1 cellular context compared by ENCODE assay signal in the genomic region with DNA sequence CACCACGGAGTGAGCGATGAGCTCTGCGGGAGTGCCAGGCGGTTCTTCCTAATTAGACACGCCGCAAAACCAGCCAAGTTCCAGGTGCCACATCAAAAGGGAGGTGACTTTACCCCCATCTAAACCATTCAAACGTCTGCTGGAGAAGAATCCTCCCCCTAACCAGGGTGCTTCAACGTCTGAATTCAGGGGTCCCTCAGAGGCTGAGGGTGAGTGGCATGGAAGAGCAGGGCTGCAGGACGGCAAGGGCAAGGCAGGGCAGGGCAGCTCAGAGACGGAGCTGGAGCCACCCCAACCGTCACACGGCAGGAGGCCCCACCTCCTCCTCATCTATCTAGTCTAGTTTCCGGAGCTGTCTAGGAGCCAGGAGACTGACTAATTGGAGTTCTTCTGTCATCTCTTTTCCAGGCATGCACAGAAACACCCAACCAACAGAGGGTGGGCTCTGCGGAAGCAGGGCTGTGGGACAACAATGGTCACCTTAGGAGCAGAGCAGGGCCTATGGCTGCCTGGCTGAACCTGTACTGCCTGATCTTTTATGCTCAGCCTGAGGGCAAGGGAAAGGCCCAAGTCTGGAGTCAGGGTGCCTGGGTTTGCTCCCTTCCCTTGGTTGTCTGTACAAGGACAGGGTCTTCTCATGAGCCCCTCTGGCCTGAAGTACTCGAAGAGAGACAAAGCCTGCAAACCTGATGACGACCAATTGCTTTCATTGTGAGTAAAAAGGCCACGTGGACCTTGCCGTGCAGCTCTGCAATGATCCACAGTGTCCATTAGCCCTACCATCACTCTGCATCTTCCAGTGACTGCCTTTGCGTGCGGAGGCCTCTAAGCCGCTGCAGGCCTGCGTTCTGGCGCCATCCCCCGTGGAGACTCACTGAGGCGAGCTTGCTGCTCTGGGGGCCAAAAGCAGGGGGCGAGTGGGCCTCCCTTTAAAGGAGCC.
A peak's percentile ranks its signal among the peaks of the same experiment; 100 is the strongest.
TF ChIP-seq lines count a peak whose summit lies in the region.

No MANE protein-coding gene starts in this region.

TF ChIP-seq in K562, 482 proteins besides CTCF, POLR2A, EP300 and RAD21 (continued from another document and continues in another):
- TF ChIP-seq, protein P1, sequence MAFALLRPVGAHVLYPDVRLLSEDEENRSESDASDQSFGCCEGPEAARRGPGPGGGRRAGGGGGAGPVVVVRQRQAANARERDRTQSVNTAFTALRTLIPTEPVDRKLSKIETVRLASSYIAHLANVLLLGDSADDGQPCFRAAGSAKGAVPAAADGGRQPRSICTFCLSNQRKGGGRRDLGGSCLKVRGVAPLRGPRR (CRISPR knock-in tag; IDR thresholded peaks at IDR 0.05) = no peak
- no peak for TF ChIP-seq SP1 (CRISPR knock-in tag; IDR thresholded peaks at IDR 0.05)
- TF ChIP-seq ZNF133 (CRISPR knock-in tag; IDR thresholded peaks at IDR 0.05) = no peak
- no peak for TF ChIP-seq TBL1XR1 (IDR thresholded peaks at IDR 0.05; ENCODE audit: low read length in 2 of 2)
- no peak for TF ChIP-seq KLF13 (tag; IDR thresholded peaks at IDR 0.05; ENCODE audit: borderline replicate concordance, low read depth)
- no peak for TF ChIP-seq NFE2L1 (tag; IDR thresholded peaks at IDR 0.05; ENCODE audit: borderline replicate concordance, low read depth)
- TF ChIP-seq GATAD2A (IDR thresholded peaks at IDR 0.05) = no peak
- peak; percentile 38 for TF ChIP-seq NFIC (IDR thresholded peaks at IDR 0.05)
- no peak for TF ChIP-seq NCOA2 (IDR thresholded peaks at IDR 0.05; ENCODE audit: partially characterized antibody in 2 of 2)
- TF ChIP-seq TRIM24 (IDR thresholded peaks at IDR 0.05) = no peak
- TF ChIP-seq MED1 (CRISPR knock-in tag; IDR thresholded peaks at IDR 0.05; ENCODE audit: borderline replicate concordance) = no peak
- peak; percentile 30; the same call in 1 of the 2 replicates for TF ChIP-seq DPF2 (IDR thresholded peaks at IDR 0.05)
- TF ChIP-seq, protein P2, sequence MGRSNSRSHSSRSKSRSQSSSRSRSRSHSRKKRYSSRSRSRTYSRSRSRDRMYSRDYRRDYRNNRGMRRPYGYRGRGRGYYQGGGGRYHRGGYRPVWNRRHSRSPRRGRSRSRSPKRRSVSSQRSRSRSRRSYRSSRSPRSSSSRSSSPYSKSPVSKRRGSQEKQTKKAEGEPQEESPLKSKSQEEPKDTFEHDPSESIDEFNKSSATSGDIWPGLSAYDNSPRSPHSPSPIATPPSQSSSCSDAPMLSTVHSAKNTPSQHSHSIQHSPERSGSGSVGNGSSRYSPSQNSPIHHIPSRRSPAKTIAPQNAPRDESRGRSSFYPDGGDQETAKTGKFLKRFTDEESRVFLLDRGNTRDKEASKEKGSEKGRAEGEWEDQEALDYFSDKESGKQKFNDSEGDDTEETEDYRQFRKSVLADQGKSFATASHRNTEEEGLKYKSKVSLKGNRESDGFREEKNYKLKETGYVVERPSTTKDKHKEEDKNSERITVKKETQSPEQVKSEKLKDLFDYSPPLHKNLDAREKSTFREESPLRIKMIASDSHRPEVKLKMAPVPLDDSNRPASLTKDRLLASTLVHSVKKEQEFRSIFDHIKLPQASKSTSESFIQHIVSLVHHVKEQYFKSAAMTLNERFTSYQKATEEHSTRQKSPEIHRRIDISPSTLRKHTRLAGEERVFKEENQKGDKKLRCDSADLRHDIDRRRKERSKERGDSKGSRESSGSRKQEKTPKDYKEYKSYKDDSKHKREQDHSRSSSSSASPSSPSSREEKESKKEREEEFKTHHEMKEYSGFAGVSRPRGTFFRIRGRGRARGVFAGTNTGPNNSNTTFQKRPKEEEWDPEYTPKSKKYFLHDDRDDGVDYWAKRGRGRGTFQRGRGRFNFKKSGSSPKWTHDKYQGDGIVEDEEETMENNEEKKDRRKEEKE (IDR thresholded peaks at IDR 0.05; ENCODE audit: borderline replicate concordance in 1 of 2, control insufficient read depth in 1 of 2, low read depth in 2 of 2, low read length in 1 of 2) = no peak
- no peak for TF ChIP-seq FOXM1 (IDR thresholded peaks at IDR 0.05; ENCODE audit: low read depth)
- no peak for TF ChIP-seq FOXM1 (CRISPR knock-in tag; IDR thresholded peaks at IDR 0.05; ENCODE audit: low read depth)
- TF ChIP-seq SREBF1 (IDR thresholded peaks at IDR 0.05; ENCODE audit: borderline replicate concordance, low read depth, low read length) = no peak
- no peak for TF ChIP-seq EHMT2 (IDR thresholded peaks at IDR 0.05)
- TF ChIP-seq ZNF263 (CRISPR knock-in tag; IDR thresholded peaks at IDR 0.05; ENCODE audit: borderline replicate concordance) = no peak
- TF ChIP-seq, protein P3, sequence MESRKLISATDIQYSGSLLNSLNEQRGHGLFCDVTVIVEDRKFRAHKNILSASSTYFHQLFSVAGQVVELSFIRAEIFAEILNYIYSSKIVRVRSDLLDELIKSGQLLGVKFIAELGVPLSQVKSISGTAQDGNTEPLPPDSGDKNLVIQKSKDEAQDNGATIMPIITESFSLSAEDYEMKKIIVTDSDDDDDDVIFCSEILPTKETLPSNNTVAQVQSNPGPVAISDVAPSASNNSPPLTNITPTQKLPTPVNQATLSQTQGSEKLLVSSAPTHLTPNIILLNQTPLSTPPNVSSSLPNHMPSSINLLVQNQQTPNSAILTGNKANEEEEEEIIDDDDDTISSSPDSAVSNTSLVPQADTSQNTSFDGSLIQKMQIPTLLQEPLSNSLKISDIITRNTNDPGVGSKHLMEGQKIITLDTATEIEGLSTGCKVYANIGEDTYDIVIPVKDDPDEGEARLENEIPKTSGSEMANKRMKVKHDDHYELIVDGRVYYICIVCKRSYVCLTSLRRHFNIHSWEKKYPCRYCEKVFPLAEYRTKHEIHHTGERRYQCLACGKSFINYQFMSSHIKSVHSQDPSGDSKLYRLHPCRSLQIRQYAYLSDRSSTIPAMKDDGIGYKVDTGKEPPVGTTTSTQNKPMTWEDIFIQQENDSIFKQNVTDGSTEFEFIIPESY (CRISPR knock-in tag; IDR thresholded peaks at IDR 0.05) = peak; percentile 54; the same call in 1 of the 2 replicates
- no peak for TF ChIP-seq EP400 (IDR thresholded peaks at IDR 0.05)
- TF ChIP-seq, protein P4, sequence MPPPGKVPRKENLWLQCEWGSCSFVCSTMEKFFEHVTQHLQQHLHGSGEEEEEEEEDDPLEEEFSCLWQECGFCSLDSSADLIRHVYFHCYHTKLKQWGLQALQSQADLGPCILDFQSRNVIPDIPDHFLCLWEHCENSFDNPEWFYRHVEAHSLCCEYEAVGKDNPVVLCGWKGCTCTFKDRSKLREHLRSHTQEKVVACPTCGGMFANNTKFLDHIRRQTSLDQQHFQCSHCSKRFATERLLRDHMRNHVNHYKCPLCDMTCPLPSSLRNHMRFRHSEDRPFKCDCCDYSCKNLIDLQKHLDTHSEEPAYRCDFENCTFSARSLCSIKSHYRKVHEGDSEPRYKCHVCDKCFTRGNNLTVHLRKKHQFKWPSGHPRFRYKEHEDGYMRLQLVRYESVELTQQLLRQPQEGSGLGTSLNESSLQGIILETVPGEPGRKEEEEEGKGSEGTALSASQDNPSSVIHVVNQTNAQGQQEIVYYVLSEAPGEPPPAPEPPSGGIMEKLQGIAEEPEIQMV (tag; conservative IDR thresholded peaks at IDR 0.05; ENCODE audit: low read depth) = no peak
- no peak for TF ChIP-seq PHB (CRISPR knock-in tag; IDR thresholded peaks at IDR 0.05)
- no peak for TF ChIP-seq ZNF717 (CRISPR knock-in tag; IDR thresholded peaks at IDR 0.05)
- no peak for TF ChIP-seq CEBPG (CRISPR knock-in tag; IDR thresholded peaks at IDR 0.05)
- TF ChIP-seq CEBPG (tag; conservative IDR thresholded peaks at IDR 0.05 in 1 of 2, IDR thresholded peaks at IDR 0.05 in 1 of 2) = no peak
- no peak for TF ChIP-seq TAL1 (IDR thresholded peaks at IDR 0.05)
- TF ChIP-seq RBM17 (IDR thresholded peaks at IDR 0.05; ENCODE audit: borderline replicate concordance, low read depth, low read length) = no peak
- TF ChIP-seq MTF1 (CRISPR knock-in tag; IDR thresholded peaks at IDR 0.05; ENCODE audit: borderline replicate concordance) = no peak
- TF ChIP-seq HMGN3 (IDR thresholded peaks at IDR 0.05; ENCODE audit: borderline replicate concordance, extremely low read depth, insufficient read length, low read depth, low read length) = no peak
- no peak for TF ChIP-seq MCM5 (IDR thresholded peaks at IDR 0.05; ENCODE audit: low read depth)
- TF ChIP-seq YBX1 (IDR thresholded peaks at IDR 0.05) = no peak
- TF ChIP-seq ZBTB17 (CRISPR knock-in tag; IDR thresholded peaks at IDR 0.05) = no peak
- TF ChIP-seq, protein P5, sequence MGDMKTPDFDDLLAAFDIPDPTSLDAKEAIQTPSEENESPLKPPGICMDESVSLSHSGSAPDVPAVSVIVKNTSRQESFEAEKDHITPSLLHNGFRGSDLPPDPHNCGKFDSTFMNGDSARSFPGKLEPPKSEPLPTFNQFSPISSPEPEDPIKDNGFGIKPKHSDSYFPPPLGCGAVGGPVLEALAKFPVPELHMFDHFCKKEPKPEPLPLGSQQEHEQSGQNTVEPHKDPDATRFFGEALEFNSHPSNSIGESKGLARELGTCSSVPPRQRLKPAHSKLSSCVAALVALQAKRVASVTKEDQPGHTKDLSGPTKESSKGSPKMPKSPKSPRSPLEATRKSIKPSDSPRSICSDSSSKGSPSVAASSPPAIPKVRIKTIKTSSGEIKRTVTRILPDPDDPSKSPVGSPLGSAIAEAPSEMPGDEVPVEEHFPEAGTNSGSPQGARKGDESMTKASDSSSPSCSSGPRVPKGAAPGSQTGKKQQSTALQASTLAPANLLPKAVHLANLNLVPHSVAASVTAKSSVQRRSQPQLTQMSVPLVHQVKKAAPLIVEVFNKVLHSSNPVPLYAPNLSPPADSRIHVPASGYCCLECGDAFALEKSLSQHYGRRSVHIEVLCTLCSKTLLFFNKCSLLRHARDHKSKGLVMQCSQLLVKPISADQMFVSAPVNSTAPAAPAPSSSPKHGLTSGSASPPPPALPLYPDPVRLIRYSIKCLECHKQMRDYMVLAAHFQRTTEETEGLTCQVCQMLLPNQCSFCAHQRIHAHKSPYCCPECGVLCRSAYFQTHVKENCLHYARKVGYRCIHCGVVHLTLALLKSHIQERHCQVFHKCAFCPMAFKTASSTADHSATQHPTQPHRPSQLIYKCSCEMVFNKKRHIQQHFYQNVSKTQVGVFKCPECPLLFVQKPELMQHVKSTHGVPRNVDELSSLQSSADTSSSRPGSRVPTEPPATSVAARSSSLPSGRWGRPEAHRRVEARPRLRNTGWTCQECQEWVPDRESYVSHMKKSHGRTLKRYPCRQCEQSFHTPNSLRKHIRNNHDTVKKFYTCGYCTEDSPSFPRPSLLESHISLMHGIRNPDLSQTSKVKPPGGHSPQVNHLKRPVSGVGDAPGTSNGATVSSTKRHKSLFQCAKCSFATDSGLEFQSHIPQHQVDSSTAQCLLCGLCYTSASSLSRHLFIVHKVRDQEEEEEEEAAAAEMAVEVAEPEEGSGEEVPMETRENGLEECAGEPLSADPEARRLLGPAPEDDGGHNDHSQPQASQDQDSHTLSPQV (IDR thresholded peaks at IDR 0.05) = peak; percentile 85
- no peak for TF ChIP-seq SRSF3 (IDR thresholded peaks at IDR 0.05; ENCODE audit: insufficient read depth, low read length)
- TF ChIP-seq, protein P6, sequence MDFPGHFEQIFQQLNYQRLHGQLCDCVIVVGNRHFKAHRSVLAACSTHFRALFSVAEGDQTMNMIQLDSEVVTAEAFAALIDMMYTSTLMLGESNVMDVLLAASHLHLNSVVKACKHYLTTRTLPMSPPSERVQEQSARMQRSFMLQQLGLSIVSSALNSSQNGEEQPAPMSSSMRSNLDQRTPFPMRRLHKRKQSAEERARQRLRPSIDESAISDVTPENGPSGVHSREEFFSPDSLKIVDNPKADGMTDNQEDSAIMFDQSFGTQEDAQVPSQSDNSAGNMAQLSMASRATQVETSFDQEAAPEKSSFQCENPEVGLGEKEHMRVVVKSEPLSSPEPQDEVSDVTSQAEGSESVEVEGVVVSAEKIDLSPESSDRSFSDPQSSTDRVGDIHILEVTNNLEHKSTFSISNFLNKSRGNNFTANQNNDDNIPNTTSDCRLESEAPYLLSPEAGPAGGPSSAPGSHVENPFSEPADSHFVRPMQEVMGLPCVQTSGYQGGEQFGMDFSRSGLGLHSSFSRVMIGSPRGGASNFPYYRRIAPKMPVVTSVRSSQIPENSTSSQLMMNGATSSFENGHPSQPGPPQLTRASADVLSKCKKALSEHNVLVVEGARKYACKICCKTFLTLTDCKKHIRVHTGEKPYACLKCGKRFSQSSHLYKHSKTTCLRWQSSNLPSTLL (IDR thresholded peaks at IDR 0.05) = no peak
- TF ChIP-seq, protein P7, sequence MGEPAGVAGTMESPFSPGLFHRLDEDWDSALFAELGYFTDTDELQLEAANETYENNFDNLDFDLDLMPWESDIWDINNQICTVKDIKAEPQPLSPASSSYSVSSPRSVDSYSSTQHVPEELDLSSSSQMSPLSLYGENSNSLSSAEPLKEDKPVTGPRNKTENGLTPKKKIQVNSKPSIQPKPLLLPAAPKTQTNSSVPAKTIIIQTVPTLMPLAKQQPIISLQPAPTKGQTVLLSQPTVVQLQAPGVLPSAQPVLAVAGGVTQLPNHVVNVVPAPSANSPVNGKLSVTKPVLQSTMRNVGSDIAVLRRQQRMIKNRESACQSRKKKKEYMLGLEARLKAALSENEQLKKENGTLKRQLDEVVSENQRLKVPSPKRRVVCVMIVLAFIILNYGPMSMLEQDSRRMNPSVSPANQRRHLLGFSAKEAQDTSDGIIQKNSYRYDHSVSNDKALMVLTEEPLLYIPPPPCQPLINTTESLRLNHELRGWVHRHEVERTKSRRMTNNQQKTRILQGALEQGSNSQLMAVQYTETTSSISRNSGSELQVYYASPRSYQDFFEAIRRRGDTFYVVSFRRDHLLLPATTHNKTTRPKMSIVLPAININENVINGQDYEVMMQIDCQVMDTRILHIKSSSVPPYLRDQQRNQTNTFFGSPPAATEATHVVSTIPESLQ (CRISPR knock-in tag; IDR thresholded peaks at IDR 0.05) = no peak
- TF ChIP-seq, protein P8, sequence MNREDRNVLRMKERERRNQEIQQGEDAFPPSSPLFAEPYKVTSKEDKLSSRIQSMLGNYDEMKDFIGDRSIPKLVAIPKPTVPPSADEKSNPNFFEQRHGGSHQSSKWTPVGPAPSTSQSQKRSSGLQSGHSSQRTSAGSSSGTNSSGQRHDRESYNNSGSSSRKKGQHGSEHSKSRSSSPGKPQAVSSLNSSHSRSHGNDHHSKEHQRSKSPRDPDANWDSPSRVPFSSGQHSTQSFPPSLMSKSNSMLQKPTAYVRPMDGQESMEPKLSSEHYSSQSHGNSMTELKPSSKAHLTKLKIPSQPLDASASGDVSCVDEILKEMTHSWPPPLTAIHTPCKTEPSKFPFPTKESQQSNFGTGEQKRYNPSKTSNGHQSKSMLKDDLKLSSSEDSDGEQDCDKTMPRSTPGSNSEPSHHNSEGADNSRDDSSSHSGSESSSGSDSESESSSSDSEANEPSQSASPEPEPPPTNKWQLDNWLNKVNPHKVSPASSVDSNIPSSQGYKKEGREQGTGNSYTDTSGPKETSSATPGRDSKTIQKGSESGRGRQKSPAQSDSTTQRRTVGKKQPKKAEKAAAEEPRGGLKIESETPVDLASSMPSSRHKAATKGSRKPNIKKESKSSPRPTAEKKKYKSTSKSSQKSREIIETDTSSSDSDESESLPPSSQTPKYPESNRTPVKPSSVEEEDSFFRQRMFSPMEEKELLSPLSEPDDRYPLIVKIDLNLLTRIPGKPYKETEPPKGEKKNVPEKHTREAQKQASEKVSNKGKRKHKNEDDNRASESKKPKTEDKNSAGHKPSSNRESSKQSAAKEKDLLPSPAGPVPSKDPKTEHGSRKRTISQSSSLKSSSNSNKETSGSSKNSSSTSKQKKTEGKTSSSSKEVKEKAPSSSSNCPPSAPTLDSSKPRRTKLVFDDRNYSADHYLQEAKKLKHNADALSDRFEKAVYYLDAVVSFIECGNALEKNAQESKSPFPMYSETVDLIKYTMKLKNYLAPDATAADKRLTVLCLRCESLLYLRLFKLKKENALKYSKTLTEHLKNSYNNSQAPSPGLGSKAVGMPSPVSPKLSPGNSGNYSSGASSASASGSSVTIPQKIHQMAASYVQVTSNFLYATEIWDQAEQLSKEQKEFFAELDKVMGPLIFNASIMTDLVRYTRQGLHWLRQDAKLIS (CRISPR knock-in tag; IDR thresholded peaks at IDR 0.05) = no peak
- TF ChIP-seq MECOM (CRISPR knock-in tag; IDR thresholded peaks at IDR 0.05) = peak; percentile 88
